ENCODE assay signal across 28 cellular contexts in the genomic region with DNA sequence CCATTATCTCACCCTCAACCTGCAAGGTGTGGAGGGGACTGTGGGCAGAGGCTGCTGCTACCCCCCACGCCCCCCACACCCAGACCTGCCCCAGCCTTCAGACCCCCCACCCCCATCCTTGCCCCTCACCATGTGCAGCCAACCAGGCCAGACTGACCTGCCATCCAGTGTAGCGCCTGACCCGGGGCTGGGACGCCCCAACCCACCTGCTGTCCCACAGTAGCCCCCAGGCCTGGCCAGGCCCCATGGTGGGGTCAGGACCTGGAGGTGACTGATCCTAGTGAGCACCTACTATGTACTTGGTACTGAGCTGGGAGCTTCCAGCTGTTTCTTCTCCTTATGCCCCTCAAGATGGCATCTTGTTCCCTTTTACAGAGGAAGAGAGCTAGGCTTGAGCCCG.
"Had no signal": no experiment of that assay in that cellular context is flagged by ENCODE, and none has a peak within 500 bp of the region (broad histone marks: within the 10 kb centered on the region; RNA-seq: fewer than 3 reads in every experiment).

No MANE protein-coding gene starts in this region.

- H3K9me3 ChIP-seq: stomach, suprapubic skin, testis, thoracic aorta, thyroid gland, tibial artery, tibial nerve, transverse colon, upper lobe of left lung, upper lobe of right lung, uterus, vagina had no signal

- H3K36me3 ChIP-seq: stomach, suprapubic skin, thoracic aorta, thyroid gland, tibial artery, tibial nerve, transverse colon, upper lobe of left lung, upper lobe of right lung, uterus, vagina had no signal

- DNase-seq: stimulated activated CD4-positive, alpha-beta T cell treated with anti-CD3 and anti-CD28 coated beads, Interleukin-2, amount 100 ng/mL, for 48 hours; stimulated activated CD4-positive, alpha-beta T cell treated with anti-CD3 and anti-CD28 coated beads, Interleukin-4, amount 100 ng/mL, for 1 hour; stimulated activated CD4-positive, alpha-beta T cell treated with anti-CD3 and anti-CD28 coated beads, Interleukin-4, amount 100 ng/mL, for 24 hours; stimulated activated CD4-positive, alpha-beta T cell treated with anti-CD3 and anti-CD28 coated beads, Interleukin-4, amount 100 ng/mL, for 4 hours; stimulated activated CD8-positive, alpha-beta memory T cell treated with anti-CD3 and anti-CD28 coated beads, Interleukin-4, amount 100 ng/mL, for 48 hours; stimulated activated naive B cell treated with anti-CD40 and anti-IgM and Interleukin-4, amounts not matched to agents 10 μg/mL and 1 μg/mL and 100 μg/mL, for 72 hours; stimulated activated naive CD4-positive, alpha-beta T cell; stimulated activated naive CD4-positive, alpha-beta T cell treated with Interleukin-2 at 50 U/mL for 16 hours; stimulated activated naive CD8-positive, alpha-beta T cell treated with anti-CD3 and anti-CD28 coated beads, Interleukin-15, amount 100 ng/mL, for 72 hours; stimulated activated naive CD8-positive, alpha-beta T cell treated with anti-CD3 and anti-CD28 coated beads, Interleukin-15, Interleukin-2, amounts not matched to agents 100 U/mL and 50 U/mL, for 24 hours; stomach; substantia nigra; testis; thyroid gland; tibial artery; transverse colon; trophoblast cell; upper lobe of right lung; uterus had no signal

- ATAC-seq: stimulated activated effector memory CD8-positive, alpha-beta T cell treated with anti-CD3 and anti-CD28 coated beads, Interleukin-12 subunit alpha, Interleukin-12 subunit beta, amount 100 ng/mL, for 72 hours; stimulated activated memory B cell treated with anti-CD40 and anti-IgM and Interleukin-4, amounts not matched to agents 10 μg/mL and 1 μg/mL and 100 μg/mL, for 72 hours; stimulated activated naive B cell treated with anti-CD40 and anti-IgM and Interleukin-4, amounts not matched to agents 10 μg/mL and 1 μg/mL and 100 μg/mL, for 72 hours; stimulated activated naive CD8-positive, alpha-beta T cell treated with anti-CD3 and anti-CD28 coated beads, Interleukin-15, amount 100 ng/mL, for 72 hours; stimulated activated naive CD8-positive, alpha-beta T cell treated with anti-CD3 and anti-CD28 coated beads, Interleukin-15, Interleukin-2, amounts not matched to agents 100 U/mL and 50 U/mL, for 24 hours; upper lobe of right lung had no signal

- H3K4me1 ChIP-seq: testis, transverse colon, upper lobe of right lung had no signal

- H3K27me3 ChIP-seq: testis, thyroid gland, uterus had no signal

- H3K36me3 Mint-ChIP-seq: stimulated activated effector memory CD8-positive, alpha-beta T cell treated with anti-CD3 and anti-CD28 coated beads, Interleukin-12 subunit alpha, Interleukin-12 subunit beta, amount 100 ng/mL, for 72 hours; stimulated activated memory B cell treated with anti-CD40 and anti-IgM and Interleukin-4, amounts not matched to agents 10 μg/mL and 1 μg/mL and 100 μg/mL, for 72 hours; type B pancreatic cell had no signal

- H3K27ac Mint-ChIP-seq: stimulated activated effector memory CD8-positive, alpha-beta T cell treated with anti-CD3 and anti-CD28 coated beads, Interleukin-12 subunit alpha, Interleukin-12 subunit beta, amount 100 ng/mL, for 72 hours; stimulated activated memory B cell treated with anti-CD40 and anti-IgM and Interleukin-4, amounts not matched to agents 10 μg/mL and 1 μg/mL and 100 μg/mL, for 72 hours; stimulated activated naive B cell treated with anti-CD40 and anti-IgM and Interleukin-4, amounts not matched to agents 10 μg/mL and 1 μg/mL and 100 μg/mL, for 72 hours; stimulated activated naive CD8-positive, alpha-beta T cell treated with anti-CD3 and anti-CD28 coated beads, Interleukin-15, Interleukin-2, amounts not matched to agents 100 ng/mL and 50 ng/mL, for 24 hours; type B pancreatic cell had no signal

- H3K27ac ChIP-seq: stomach, suprapubic skin, testis, thoracic aorta, thyroid gland, tibial artery, tibial nerve, transverse colon, upper lobe of left lung, upper lobe of right lung, uterus, vagina had no signal

- H3K4me3 ChIP-seq: stomach, suprapubic skin, testis, thoracic aorta, thyroid gland, tibial artery, tibial nerve, transverse colon, upper lobe of left lung, upper lobe of right lung, uterus, vagina had no signal

- H3K9me3 Mint-ChIP-seq: stimulated activated effector memory CD8-positive, alpha-beta T cell treated with anti-CD3 and anti-CD28 coated beads, Interleukin-12 subunit alpha, Interleukin-12 subunit beta, amount 100 ng/mL, for 72 hours; stimulated activated memory B cell treated with anti-CD40 and anti-IgM and Interleukin-4, amounts not matched to agents 10 μg/mL and 1 μg/mL and 100 μg/mL, for 72 hours; stimulated activated naive B cell treated with anti-CD40 and anti-IgM and Interleukin-4, amounts not matched to agents 10 μg/mL and 1 μg/mL and 100 μg/mL, for 72 hours; stimulated activated naive CD8-positive, alpha-beta T cell treated with anti-CD3 and anti-CD28 coated beads, Interleukin-15, amount 100 ng/mL, for 72 hours; stimulated activated naive CD8-positive, alpha-beta T cell treated with anti-CD3 and anti-CD28 coated beads, Interleukin-15, Interleukin-2, amounts not matched to agents 100 ng/mL and 50 ng/mL, for 24 hours; type B pancreatic cell had no signal

- H3K4me3 Mint-ChIP-seq: stimulated activated effector memory CD8-positive, alpha-beta T cell treated with anti-CD3 and anti-CD28 coated beads, Interleukin-12 subunit alpha, Interleukin-12 subunit beta, amount 100 ng/mL, for 72 hours; stimulated activated memory B cell treated with anti-CD40 and anti-IgM and Interleukin-4, amounts not matched to agents 10 μg/mL and 1 μg/mL and 100 μg/mL, for 72 hours; stimulated activated naive B cell treated with anti-CD40 and anti-IgM and Interleukin-4, amounts not matched to agents 10 μg/mL and 1 μg/mL and 100 μg/mL, for 72 hours; stimulated activated naive CD8-positive, alpha-beta T cell treated with anti-CD3 and anti-CD28 coated beads, Interleukin-15, amount 100 ng/mL, for 72 hours; stimulated activated naive CD8-positive, alpha-beta T cell treated with anti-CD3 and anti-CD28 coated beads, Interleukin-15, Interleukin-2, amounts not matched to agents 100 ng/mL and 50 ng/mL, for 24 hours; type B pancreatic cell had no signal
